In genomic region chr20:38894091-38894847, GRCh38 we compare ENCODE assay signal across 9 cellular contexts. TPM values are rescaled to one million over a fixed set of nuclear protein-coding genes. Genes with fewer than 3 reads are reported as not detected.
DNase-seq lines count a peak whose midpoint lies in the region; ATAC-seq, FAIRE-seq and TF ChIP-seq lines count a peak whose summit lies in the region.
"Had no signal": no experiment of that assay in that cellular context is flagged by ENCODE, and none has a peak within 500 bp of the region (broad histone marks: within the 10 kb centered on the region; RNA-seq: fewer than 3 reads in every experiment).

No MANE protein-coding gene starts in this region.

- TF ChIP-seq POLR2A in K562 (conservative IDR thresholded peaks at IDR 0.05): no peak

- no peaks in the 10 kb centered on the region for H3K36me3 ChIP-seq in K562 (ENCODE audit: control insufficient read depth, insufficient read depth, low read length)

- peaks cover 7% of the 10 kb centered on the region for H3K9me1 ChIP-seq in K562 (ENCODE audit: control insufficient read depth, insufficient read depth, low read length)

- no peak for TF ChIP-seq EP300 in K562 (IDR thresholded peaks at IDR 0.05; ENCODE audit: low read length)

- FAIRE-seq in D721Med (lab: Jason Lieb, UNC): no peak
- peak; percentile 89 for FAIRE-seq in K562 (lab: Jason Lieb, UNC)
- FAIRE-seq: astrocyte had no signal

- TF ChIP-seq CTCF in D721Med (IDR thresholded peaks at IDR 0.05; ENCODE audit: insufficient read depth, missing control alignments) (no peak), LNCAP (IDR thresholded peaks at IDR 0.05) (peak; percentile 40), K562 (IDR thresholded peaks at IDR 0.05 in 2 of 3, conservative IDR thresholded peaks at IDR 0.05 in 1 of 3; ENCODE audit: insufficient read depth in 2 of 3, low read depth in 1 of 3, low read length in 3 of 3) (no peak)

- peaks cover 7% of the 10 kb centered on the region for H4K20me1 ChIP-seq in K562 (replicated peaks; ENCODE audit: control insufficient read depth, insufficient read depth, low read length)

- no peaks in the 10 kb centered on the region for H3K9me3 ChIP-seq in K562 (replicated peaks; ENCODE audit: control insufficient read depth, insufficient read depth, low read depth, low read length)

- no peaks in the 10 kb centered on the region for H3K79me2 ChIP-seq in K562 (ENCODE audit: control insufficient read depth, insufficient read depth, low read length)

- H3K4me3 Mint-ChIP-seq in naive B cell: peak overlapping the region in 4 of 8 donors; percentile 43 to 77 (median 58)

- H3K4me1 Mint-ChIP-seq in naive B cell: peaks cover 40 to 55% (median 47%) of the 10 kb centered on the region in 3 donors

- CTCF ChIA-PET in K562 (lab: Yijun Ruan, JAX; ENCODE audit: low intra/inter-chr PET ratio): interaction anchor here (0.5 to 2.4 kb wide), 3 partner anchors 199 to 245 kb away, joined by 3 to 12 read pairs (median 3); no protein-coding TSS in a partner anchor

- POLR2A ChIA-PET in K562 (lab: Yijun Ruan, JAX): interaction anchor here (0.5 to 1.5 kb wide), 5 partner anchors 11 to 74 kb away, joined by 3 read pairs; no protein-coding TSS in a partner anchor

- H3K4me3 ChIP-seq in K562: no peak overlapping the region

- peaks cover 21 to 34% of the 10 kb centered on the region in 2 experiments for H3K4me1 ChIP-seq in K562 (replicated peaks in 1 of 2; ENCODE audit: control insufficient read depth in 2 of 2, insufficient read depth in 2 of 2, low read length in 2 of 2)

- H3K36me3 Mint-ChIP-seq in naive B cell: peaks cover 6 to 20% of the 10 kb centered on the region in 2 donors

- H3K9ac ChIP-seq in K562 (ENCODE audit: insufficient read depth in 1 of 2, low read depth in 2 of 2, low read length in 2 of 2): peak overlapping the region in 1 of 2 experiments; percentile 69; a peak in 2 of 4 replicates

- 5% methylated on average over 25 of the region's 30 CpGs for WGBS in K562 (ENCODE audit: insufficient coverage, low coverage, missing lambda C conversion rate)

- DNase-seq in D721Med (ENCODE audit: insufficient read length, low spot score) (peak; percentile 69), K562 (ENCODE audit: extremely low read depth in 1 of 4, low spot score in 3 of 4) (peak; percentile 69 to 88 (median 81)), naive B cell (no peak), mucosa of gallbladder (ENCODE audit: low spot score) (no peak), germinal center (ENCODE audit: low spot score) (no peak)

- H2AFZ ChIP-seq in K562 (ENCODE audit: low read depth, low read length): peak overlapping the region; percentile 75

- peak overlapping the region; percentile 92 to 97 (median 96) for H3K27ac Mint-ChIP-seq in naive B cell

- H3K4me2 ChIP-seq in K562 (ENCODE audit: insufficient read depth, low read length): peak overlapping the region; percentile 74

- H3K9me3 Mint-ChIP-seq in naive B cell: peaks cover 0 to 4% (median 2%) of the 10 kb centered on the region in 7 donors

- ATAC-seq in K562: peak; percentile 82
- peak; percentile 3 to 6 for ATAC-seq in naive B cell (ENCODE audit: low read depth in 2 of 2)
- no peak for ATAC-seq in HG02938 (IDR thresholded peaks at IDR 0.05; ENCODE audit: unreplicated experiment)
- ATAC-seq in HG03139 (IDR thresholded peaks at IDR 0.05; ENCODE audit: unreplicated experiment): no peak

- peak overlapping the region; percentile 22; the same call in 2 of the 3 replicates for H3K27ac ChIP-seq in K562 (ENCODE audit: extremely low read depth, low read depth, low read length)

- no peak for TF ChIP-seq RAD21 in K562 (CRISPR knock-in tag; conservative IDR thresholded peaks at IDR 0.05 in 1 of 2, IDR thresholded peaks at IDR 0.05 in 1 of 2)

- BruUV-seq in K562 (replicated peaks; lab: Mats Ljungman, UMichigan): no TSS peak

- in situ Hi-C loops in K562 (cut with MboI): loop anchor here (10.0 kb wide), 1 partner anchor 249 kb away; no protein-coding TSS in a partner anchor

- intact Hi-C loops in K562 (cut with micrococcal nuclease): loop anchor here (2.0 to 5.0 kb wide), 6 partner anchors 31 to 247 kb away; partner anchors contain the start of gene PPP1R16B

- no peaks in the 10 kb centered on the region for H3K27me3 Mint-ChIP-seq in naive B cell

- no peaks in the 10 kb centered on the region; a peak in 1 of 5 replicates for H3K27me3 ChIP-seq in K562 (ENCODE audit: control insufficient read depth in 2 of 2, insufficient read depth in 2 of 2, low read length in 2 of 2)

TF ChIP-seq in K562, 482 proteins besides CTCF, POLR2A, EP300 and RAD21 (continues in another document):
- TF ChIP-seq CHD4 (IDR thresholded peaks at IDR 0.05; ENCODE audit: insufficient read depth, insufficient replicate concordance, low read depth, low read length, poor library complexity, severe bottlenecking) (no peak), XRCC4 (IDR thresholded peaks at IDR 0.05; ENCODE audit: extremely low read depth, insufficient read depth, insufficient read length) (no peak), TFAM (CRISPR knock-in tag; conservative IDR thresholded peaks at IDR 0.05) (no peak), SIN3A (IDR thresholded peaks at IDR 0.05; ENCODE audit: borderline replicate concordance in 2 of 2, control insufficient read depth in 1 of 2, low read depth in 2 of 2, low read length in 2 of 2) (peak in 1 of 2 experiments; percentile 50; a peak in 1 of 4 replicates), ZNF583 (CRISPR knock-in tag; IDR thresholded peaks at IDR 0.05) (no peak), KAT7 (CRISPR knock-in tag; IDR thresholded peaks at IDR 0.05; ENCODE audit: borderline replicate concordance) (no peak), RB1 (IDR thresholded peaks at IDR 0.05; ENCODE audit: low read depth) (no peak), VEZF1 (CRISPR knock-in tag; IDR thresholded peaks at IDR 0.05) (peak; percentile 30; the same call in 1 of the 2 replicates), ZNF431 (CRISPR knock-in tag; IDR thresholded peaks at IDR 0.05) (no peak), MLX (CRISPR knock-in tag; conservative IDR thresholded peaks at IDR 0.05) (no peak)

RNA-seq across cellular contexts. Expression of gene FAM83D, which starts 31.9 kb away (rescaled TPM):
- total RNA-seq in K562 (2011; cell fraction: chromatin; rRNA removed; ENCODE audit: low replicate concordance): 59.8 and 69.3 TPM in 2 replicates
- total RNA-seq in K562 (2011; cell fraction: nucleolus; rRNA removed): 58.9 and 62.4 TPM in 2 replicates
- total RNA-seq in K562 (2011; cell fraction: nucleoplasm; rRNA removed): 44.0 and 52.1 TPM in 2 replicates
- total RNA-seq in K562 (2014; rRNA removed) (43.5 and 64.6 TPM in 2 replicates), K562 (2014; rRNA removed; fragmentation: Illumina TruSeq; extraction: Trizol) (46.0 and 47.2 TPM in 2 replicates), K562 (2015; rRNA removed; fragmentation: Illumina TruSeq; extraction: Trizol) (38.6 TPM in 2 replicates), K562 (2021) (51.9 and 55.6 TPM in 2 replicates), mucosa of gallbladder (48.3 TPM)
- polyA plus RNA-seq in K562 (2011; rRNA removed) (66.1 and 79.6 TPM in 2 replicates), K562 (2014; fragmentation: Illumina TruSeq; extraction: Trizol) (57.5 and 64.1 TPM in 2 replicates), K562 (2014; fragmentation: Nextera tagmentation; extraction: Ambion mirVana) (1 to 10 TPM; 8.2 to 9.9 TPM), K562 (2014; rRNA removed) (35.6 and 56.1 TPM in 2 replicates), naive B cell (ENCODE audit: low read depth in 6 of 6) (under 1 TPM in 5 of 6 donors, not detected in 1; 0.12 to 0.56 (median 0.26) TPM)
- polyA plus RNA-seq in K562 (2011; cell fraction: cytosol; rRNA removed): 57.6 and 77.4 TPM in 2 replicates
- polyA plus RNA-seq in K562 (2011; cell fraction: nucleus; rRNA removed): 90.7 and 94.9 TPM in 2 replicates
- polyA plus RNA-seq in K562 (2012): 17.9 and 30.5 TPM in 2 replicates
- 67.6 and 82.6 TPM in 2 replicates for polyA minus RNA-seq in K562 (2011; rRNA and poly(A)+ RNA removed)
- polyA minus RNA-seq in K562 (2011; cell fraction: cytosol; rRNA and poly(A)+ RNA removed): 36.9 and 40.1 TPM in 2 replicates
- 46.3 and 57.0 TPM in 2 replicates for polyA minus RNA-seq in K562 (2011; cell fraction: nucleus; rRNA and poly(A)+ RNA removed)

Comparison
In these comparisons a context has a peak if more than half of its experiments do, and no peak if none do; other contexts are left out.
1. DNase-seq: peak in D721Med (single experiment) and K562 (4 of 4); none in naive B cell (single experiment), mucosa of gallbladder (single experiment) and germinal center (single experiment).
2. ATAC-seq: peak in K562 (single experiment) and naive B cell (2 of 2); none in HG02938 (single experiment) and HG03139 (single experiment).